12 cellular contexts compared by ENCODE assay signal in genomic region chr14:102948698-102949061, GRCh38. TPM values are rescaled to one million over a fixed set of nuclear protein-coding genes. Genes with fewer than 3 reads are reported as not detected.
DNase-seq lines count a peak whose midpoint lies in the region; ATAC-seq and TF ChIP-seq lines count a peak whose summit lies in the region.
"Had no signal": no experiment of that assay in that cellular context is flagged by ENCODE, and none has a peak within 500 bp of the region (broad histone marks: within the 10 kb centered on the region; RNA-seq: fewer than 3 reads in every experiment).

No MANE protein-coding gene starts in this region.

- H4K20me1 ChIP-seq in smooth muscle cell (ENCODE audit: low read depth) = no peaks in the 10 kb centered on the region

- peaks cover 7% of the 10 kb centered on the region for H3K36me3 ChIP-seq in smooth muscle cell (ENCODE audit: low read depth)

- TF ChIP-seq CTCF in HFFc6 (IDR thresholded peaks at IDR 0.05) (no peak), neural crest cell (conservative IDR thresholded peaks at IDR 0.05) (no peak), smooth muscle cell (IDR thresholded peaks at IDR 0.05; ENCODE audit: borderline replicate concordance, insufficient read depth, poor library complexity, severe bottlenecking) (no peak)

- peak; percentile 29 for DNase-seq in NCI-H510A (lab: John Stamatoyannopoulos, UW)
- no peak for DNase-seq in NCI-H510A treated with DMSO at 0.1 percent for 48 hours (lab: John Stamatoyannopoulos, UW)
- DNase-seq in HFFc6 = no peak
- DNase-seq in activated naive CD8-positive, alpha-beta T cell treated with anti-CD3 and anti-CD28 coated beads, Interleukin-2, amount 50 U/mL, for 24 hours = no peak
- no peak for DNase-seq in neural crest cell (ENCODE audit: low read depth, low spot score)
- no peak for DNase-seq in NCI-H2196 (lab: John Stamatoyannopoulos, UW; ENCODE audit: unreplicated experiment)
- DNase-seq in smooth muscle cell (lab: John Stamatoyannopoulos, UW; ENCODE audit: unreplicated experiment) = no peak
- no peak for DNase-seq in activated CD4-positive, CD25-positive, alpha-beta regulatory T cell treated with anti-CD3 and anti-CD28 coated beads, Interleukin-2, amount 50 U/mL, for 72 hours
- DNase-seq: effector memory CD8-positive, alpha-beta T cell; NCI-H1694 treated with DMSO at 0.1 percent for 48 hours; nephron progenitor cell; T1000 had no signal

- H3K4me3 Mint-ChIP-seq in HFFc6 (no peak overlapping the region), neural crest cell (no peak overlapping the region)
- H3K4me3 Mint-ChIP-seq in activated naive CD8-positive, alpha-beta T cell treated with anti-CD3 and anti-CD28 coated beads, Interleukin-2, amount 50 U/mL, for 24 hours = no peak overlapping the region
- H3K4me3 Mint-ChIP-seq: nephron progenitor cell had no signal

- peak overlapping the region; percentile 86 for H3K27ac Mint-ChIP-seq in HFFc6
- peak overlapping the region; percentile 71 for H3K27ac Mint-ChIP-seq in activated naive CD8-positive, alpha-beta T cell treated with anti-CD3 and anti-CD28 coated beads, Interleukin-2, amount 50 U/mL, for 24 hours
- H3K27ac Mint-ChIP-seq in neural crest cell (ENCODE audit: unreplicated experiment) = peak overlapping the region; percentile 50
- H3K27ac Mint-ChIP-seq: effector memory CD8-positive, alpha-beta T cell; nephron progenitor cell had no signal

- no peak for ATAC-seq in activated naive CD8-positive, alpha-beta T cell treated with anti-CD3 and anti-CD28 coated beads, Interleukin-2, amount 50 U/mL, for 24 hours

- no peaks in the 10 kb centered on the region for H3K27me3 ChIP-seq in smooth muscle cell (ENCODE audit: low read depth)

- WGBS in smooth muscle cell (ENCODE audit: low lambda C conversion rate) = 96% methylated on average over 6 of the region's 9 CpGs

- no peaks in the 10 kb centered on the region for H3F3A ChIP-seq in smooth muscle cell (ENCODE audit: low read depth)

- H2AFZ ChIP-seq in smooth muscle cell (ENCODE audit: low read depth) = no peak overlapping the region

- H3K4me1 ChIP-seq in smooth muscle cell (ENCODE audit: low read depth) = no peaks in the 10 kb centered on the region

- peaks cover 21% of the 10 kb centered on the region for H3K36me3 Mint-ChIP-seq in HFFc6 (ENCODE audit: low read depth)
- H3K36me3 Mint-ChIP-seq in activated naive CD8-positive, alpha-beta T cell treated with anti-CD3 and anti-CD28 coated beads, Interleukin-2, amount 50 U/mL, for 24 hours (ENCODE audit: low read depth) = no peaks in the 10 kb centered on the region
- H3K36me3 Mint-ChIP-seq in neural crest cell (ENCODE audit: low read depth) = peaks cover 5% of the 10 kb centered on the region

- H3K27ac ChIP-seq in smooth muscle cell (ENCODE audit: low read depth) = no peak overlapping the region

- H3K4me2 ChIP-seq in smooth muscle cell = no peak overlapping the region

- H3K9ac ChIP-seq in smooth muscle cell (ENCODE audit: low read depth) = no peak overlapping the region

- H3K9me3 Mint-ChIP-seq in HFFc6 = no peaks in the 10 kb centered on the region
- no peaks in the 10 kb centered on the region for H3K9me3 Mint-ChIP-seq in activated naive CD8-positive, alpha-beta T cell treated with anti-CD3 and anti-CD28 coated beads, Interleukin-2, amount 50 U/mL, for 24 hours
- no peaks in the 10 kb centered on the region for H3K9me3 Mint-ChIP-seq in neural crest cell
- H3K9me3 Mint-ChIP-seq: effector memory CD8-positive, alpha-beta T cell; nephron progenitor cell had no signal

- H3K4me3 ChIP-seq in smooth muscle cell = no peak overlapping the region

- peaks cover 6% of the 10 kb centered on the region for H3K27me3 Mint-ChIP-seq in HFFc6 (ENCODE audit: insufficient read depth)
- H3K27me3 Mint-ChIP-seq in activated naive CD8-positive, alpha-beta T cell treated with anti-CD3 and anti-CD28 coated beads, Interleukin-2, amount 50 U/mL, for 24 hours = no peaks in the 10 kb centered on the region
- H3K27me3 Mint-ChIP-seq in neural crest cell (ENCODE audit: low read depth) = no peaks in the 10 kb centered on the region

- H3K79me2 ChIP-seq in smooth muscle cell (ENCODE audit: low read depth) = no peaks in the 10 kb centered on the region

- no peaks in the 10 kb centered on the region for H3K9me3 ChIP-seq in smooth muscle cell (replicated peaks; ENCODE audit: low read depth)

- H3K4me1 Mint-ChIP-seq in HFFc6 (ENCODE audit: low read depth) (peaks cover 12% of the 10 kb centered on the region), neural crest cell (no peaks in the 10 kb centered on the region)
- H3K4me1 Mint-ChIP-seq in activated naive CD8-positive, alpha-beta T cell treated with anti-CD3 and anti-CD28 coated beads, Interleukin-2, amount 50 U/mL, for 24 hours = peaks cover 15% of the 10 kb centered on the region

RNA-seq across cellular contexts. Expression of gene AMN, which starts 26.2 kb away (rescaled TPM):
- not detected for total RNA-seq in HFFc6 (2021; fragmentation: NEBNext Ultra II Directional; extraction: Animal tissue kit (Norgen Biotek cat#: 25700))
- total RNA-seq in neural crest cell (0.23 and 0.66 TPM in 2 replicates), smooth muscle cell (0.31 TPM in 1 of 2 replicates, not detected in the other)
- 0.65 and 1.2 TPM in 2 replicates for polyA plus RNA-seq in smooth muscle cell
